In the genomic region with DNA sequence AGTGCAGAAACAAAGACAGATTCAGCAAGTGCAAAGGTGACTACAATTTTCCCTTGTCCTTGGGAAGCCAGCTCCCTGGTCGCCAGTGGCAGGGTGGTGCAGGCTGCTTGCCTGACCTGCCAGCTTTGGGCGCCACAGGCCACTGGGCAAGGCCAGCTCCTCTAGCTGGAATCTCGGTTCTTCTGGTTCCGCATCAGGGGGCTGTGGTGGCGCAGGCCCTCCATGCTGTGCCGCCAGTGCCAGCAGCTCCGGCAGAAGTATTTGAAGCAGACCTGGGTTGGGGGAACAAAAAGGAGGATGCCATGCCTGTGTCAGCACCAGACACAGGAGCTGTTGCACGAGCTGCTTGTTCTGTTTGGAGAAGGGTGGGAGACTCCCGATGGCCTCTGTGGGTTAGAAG, we compare ENCODE assay signal across 20 cellular contexts. TPM values are rescaled to one million over a fixed set of nuclear protein-coding genes. Genes with fewer than 3 reads are reported as not detected.
DNase-seq lines count a peak whose midpoint lies in the region; ATAC-seq, FAIRE-seq and TF ChIP-seq lines count a peak whose summit lies in the region.
"Had no signal": no experiment of that assay in that cellular context is flagged by ENCODE, and none has a peak within 500 bp of the region (broad histone marks: within the 10 kb centered on the region; RNA-seq: fewer than 3 reads in every experiment).

No MANE protein-coding gene starts in this region.

- H3K4me3 ChIP-seq in coronary artery (no peak overlapping the region), H1 (ENCODE audit: extremely low read depth in 1 of 4, insufficient read depth in 2 of 4, low read depth in 3 of 4, low read length in 4 of 4) (no peak overlapping the region), colonic mucosa (no peak overlapping the region)
- H3K4me3 ChIP-seq: GM12878 had no signal

- H3K27me3 ChIP-seq in H1 (replicated peaks in 1 of 4; ENCODE audit: control insufficient read depth in 3 of 4, extremely low read depth in 1 of 4, insufficient read depth in 3 of 4, low read length in 3 of 4) (no peaks in the 10 kb centered on the region), colonic mucosa (no peaks in the 10 kb centered on the region)

- no peak for FAIRE-seq in H1 (lab: Jason Lieb, UNC)
- FAIRE-seq: G401.6, GM19239 had no signal

- H2BK20ac ChIP-seq in H1 (ENCODE audit: low read length) = 0 out of 2 replicates have a peak overlapping the region, but pooled peaks have one; percentile 50

- no peak overlapping the region for H2AFZ ChIP-seq in H1 (ENCODE audit: low read length)

- H2AK5ac ChIP-seq in H1 (ENCODE audit: low read depth, low read length) = no peak overlapping the region

- no peak overlapping the region for H3K9ac ChIP-seq in H1 (replicated peaks in 1 of 4; ENCODE audit: extremely low read depth in 1 of 4, low read depth in 3 of 4, low read length in 3 of 4)
- no peak overlapping the region for H3K9ac ChIP-seq in colonic mucosa (ENCODE audit: low read depth in 2 of 2, low read length in 2 of 2)

- no peak overlapping the region for H3K14ac ChIP-seq in H1 (ENCODE audit: insufficient read length)

- peaks cover 5% of the 10 kb centered on the region for H3K23me2 ChIP-seq in H1 (ENCODE audit: low read depth, low read length)

- no peak overlapping the region for H3K4ac ChIP-seq in H1 (replicated peaks; ENCODE audit: insufficient read length, low read depth, low read length)

- intact Hi-C loops in posterior vena cava (cut with DNase I) (loop anchor here in 1 of 2 donors (5.0 kb wide), 1 partner anchor 1132 kb away; no protein-coding TSS in a partner anchor), colonic mucosa (cut with DNase I) (loop anchor here (10.0 kb wide), 1 partner anchor 260 kb away; a partner anchor contains a TSS)

- H4K20me1 ChIP-seq in H1 (replicated peaks in 1 of 2; ENCODE audit: control insufficient read depth in 1 of 2, insufficient read depth in 2 of 2, low read length in 2 of 2) = no peaks in the 10 kb centered on the region

- TF ChIP-seq POLR2A in H1 (IDR thresholded peaks at IDR 0.05; ENCODE audit: control extremely low read depth in 1 of 2, low read depth in 2 of 2, low read length in 2 of 2) = no peak

- TF ChIP-seq EP300 in H1 (IDR thresholded peaks at IDR 0.05; ENCODE audit: borderline replicate concordance in 1 of 2, low read depth in 2 of 2, low read length in 2 of 2) = no peak

- no peak overlapping the region for H3K23ac ChIP-seq in H1 (ENCODE audit: insufficient read length)

- no peak overlapping the region for H4K91ac ChIP-seq in H1 (replicated peaks; ENCODE audit: insufficient read length, low read length)

- H3K27ac Mint-ChIP-seq in neural crest cell (ENCODE audit: unreplicated experiment) = no peak overlapping the region

- no peaks in the 10 kb centered on the region for H3K9me3 ChIP-seq in H1 (ENCODE audit: insufficient read depth in 2 of 2, low read depth in 1 of 2, low read length in 1 of 2)
- H3K9me3 ChIP-seq in colonic mucosa = no peaks in the 10 kb centered on the region

- no peak for TF ChIP-seq RAD21 in H1 (IDR thresholded peaks at IDR 0.05 in 1 of 2, conservative IDR thresholded peaks at IDR 0.05 in 1 of 2; ENCODE audit: low read depth in 2 of 2, low read length in 2 of 2)

- TF ChIP-seq CTCF in coronary artery (IDR thresholded peaks at IDR 0.05) (no peak), H1 (IDR thresholded peaks at IDR 0.05; ENCODE audit: control extremely low read depth in 1 of 3, insufficient read depth in 1 of 3, low read depth in 1 of 3, low read length in 3 of 3) (no peak), neural crest cell (conservative IDR thresholded peaks at IDR 0.05) (no peak), GM10266 (IDR thresholded peaks at IDR 0.05; ENCODE audit: control insufficient read depth, insufficient read depth, low read depth, missing control alignments) (no peak), colonic mucosa (IDR thresholded peaks at IDR 0.05) (no peak)

- no peaks in the 10 kb centered on the region for H3K36me3 Mint-ChIP-seq in neural crest cell (ENCODE audit: low read depth)

- H3K36me3 ChIP-seq in H1 (ENCODE audit: control insufficient read depth in 2 of 4, insufficient read depth in 4 of 4, low read length in 3 of 4) (peaks cover 0 to 3% (median 0%) of the 10 kb centered on the region in 4 experiments; a peak in 1 of 8 replicates), colonic mucosa (no peaks in the 10 kb centered on the region)

- H3K9me3 Mint-ChIP-seq in neural crest cell = no peaks in the 10 kb centered on the region
- H3K9me3 Mint-ChIP-seq: CD4-positive, alpha-beta memory T cell had no signal

- peaks cover 3 to 14% (median 7%) of the 10 kb centered on the region in 4 experiments; a peak in 5 of 7 replicates for H3K4me1 ChIP-seq in H1 (replicated peaks in 1 of 4; ENCODE audit: control insufficient read depth in 3 of 4, insufficient read depth in 4 of 4, low read length in 3 of 4)
- no peaks in the 10 kb centered on the region for H3K4me1 ChIP-seq in colonic mucosa

- no peak overlapping the region for H3K4me2 ChIP-seq in H1 (ENCODE audit: insufficient read depth in 1 of 2, low read depth in 2 of 2, low read length in 2 of 2)

- H2BK15ac ChIP-seq in H1 (ENCODE audit: low read length) = 0 out of 2 replicates have a peak overlapping the region, but pooled peaks have one; percentile 37

- no peak overlapping the region for H3K56ac ChIP-seq in H1 (replicated peaks; ENCODE audit: insufficient read length, low read depth, low read length)

- peaks cover 5 to 8% of the 10 kb centered on the region in 2 experiments for H3K79me2 ChIP-seq in H1 (ENCODE audit: control insufficient read depth in 1 of 2, insufficient read depth in 2 of 2, low read length in 2 of 2)

- no peak overlapping the region for H2BK120ac ChIP-seq in H1 (replicated peaks; ENCODE audit: low read depth, low read length)

- peak overlapping the region; percentile 8 for H3K4me3 Mint-ChIP-seq in neural crest cell
- H3K4me3 Mint-ChIP-seq: CD4-positive, alpha-beta memory T cell had no signal

- ATAC-seq in GM21447 (IDR thresholded peaks at IDR 0.05; ENCODE audit: unreplicated experiment) (no peak), HG02981 (IDR thresholded peaks at IDR 0.05; ENCODE audit: unreplicated experiment) (no peak)
- ATAC-seq: GM12878 had no signal

- no peak overlapping the region for H3K18ac ChIP-seq in H1 (ENCODE audit: extremely low read depth, low read length)

- POLR2A ChIA-PET in H1 (lab: Charles Lee; ENCODE audit: partially characterized antibody) = interaction anchor here (0.6 to 1.9 kb wide), 3 partner anchors 9 to 125 kb away, joined by 3 to 7 read pairs (median 3); no protein-coding TSS in a partner anchor

- H4K5ac ChIP-seq in H1 (ENCODE audit: insufficient read length, low read depth, low read length) = no peak overlapping the region

- no peaks in the 10 kb centered on the region for H3K27me3 Mint-ChIP-seq in neural crest cell (ENCODE audit: low read depth)

- CTCF ChIA-PET in H1 (lab: Charles Lee; ENCODE audit: partially characterized antibody) = interaction anchor here (0.9 to 6.7 kb wide), 2 partner anchors 14 to 137 kb away, joined by 3 to 54 read pairs; no protein-coding TSS in a partner anchor

- 85% methylated on average over 7 of the region's 9 CpGs; no CpG with 5 or more reads in 1 of the 2 experiments for WGBS in H1 (ENCODE audit: extremely low coverage in 1 of 2, insufficient coverage in 1 of 2, insufficient read length in 1 of 2, insufficient replicate concordance in 2 of 2, low coverage in 1 of 2, low lambda C conversion rate in 2 of 2, missing lambda C conversion rate in 1 of 2), 2 experiments

- no peak overlapping the region for H4K8ac ChIP-seq in H1 (ENCODE audit: extremely low read depth, insufficient read depth, low read length)

- H3K79me1 ChIP-seq in H1 (ENCODE audit: low read depth, low read length) = no peaks in the 10 kb centered on the region

- H3K4me1 Mint-ChIP-seq in neural crest cell = peaks cover 25% of the 10 kb centered on the region

- no peak overlapping the region for H3K27ac ChIP-seq in coronary artery
- no peak overlapping the region for H3K27ac ChIP-seq in H1 (ENCODE audit: low read depth, low read length)
- no peak overlapping the region for H3K27ac ChIP-seq in colonic mucosa

- peak; percentile 62 for DNase-seq in coronary artery (ENCODE audit: low spot score)
- no peak for DNase-seq in H1 (ENCODE audit: low read depth in 1 of 2, low spot score in 2 of 2)
- no peak for DNase-seq in neural crest cell (ENCODE audit: low read depth, low spot score)
- DNase-seq in posterior vena cava (ENCODE audit: low spot score) = peak; percentile 53
- no peak for DNase-seq in GM10266 (ENCODE audit: extremely low spot score)
- DNase-seq in colonic mucosa = no peak
- DNase-seq: C1 segment of cervical spinal cord; Calu3; CD4-positive, alpha-beta memory T cell; COR-L47; DMS153; DND-41; GOT3; H7; HCEC 1CT had no signal

- no peak overlapping the region for H2BK12ac ChIP-seq in H1 (ENCODE audit: low read depth, low read length)

- no peak overlapping the region for H2BK5ac ChIP-seq in H1 (ENCODE audit: low read depth, low read length)

TF ChIP-seq in H1, 55 proteins besides CTCF, POLR2A, EP300 and RAD21 (continues in another document):
- no peak for TF ChIP-seq SIX5 (IDR thresholded peaks at IDR 0.05; ENCODE audit: low read depth, low read length)
- TF ChIP-seq RXRA (IDR thresholded peaks at IDR 0.05; ENCODE audit: insufficient read depth, low read depth, low read length) = no peak
- TF ChIP-seq SUZ12 (IDR thresholded peaks at IDR 0.05; ENCODE audit: low read length) = no peak
- no peak for TF ChIP-seq CHD2 (IDR thresholded peaks at IDR 0.05; ENCODE audit: low read length)
- TF ChIP-seq GABPA (IDR thresholded peaks at IDR 0.05; ENCODE audit: borderline replicate concordance, insufficient read depth, low read length) = no peak
- no peak for TF ChIP-seq SRF (IDR thresholded peaks at IDR 0.05; ENCODE audit: low read depth, low read length)
- no peak for TF ChIP-seq SIRT6 (IDR thresholded peaks at IDR 0.05; ENCODE audit: low read length)
- TF ChIP-seq HDAC2 (IDR thresholded peaks at IDR 0.05; ENCODE audit: borderline replicate concordance in 1 of 2, low read depth in 2 of 2, low read length in 2 of 2) = no peak
- no peak for TF ChIP-seq SIN3A (conservative IDR thresholded peaks at IDR 0.05 in 1 of 2, IDR thresholded peaks at IDR 0.05 in 1 of 2; ENCODE audit: low read depth in 1 of 2, low read length in 2 of 2)
- TF ChIP-seq KDM1A (IDR thresholded peaks at IDR 0.05; ENCODE audit: borderline replicate concordance, low read length) = no peak

RNA-seq across cellular contexts. Expression of a gene that starts 4.2 kb away (rescaled TPM):
- 2,416 and 2,501 TPM in 2 replicates for total RNA-seq in H1 (2021; fragmentation: NEBNext Ultra II Directional; extraction: Animal tissue kit (Norgen Biotek cat#: 25700))
- polyA plus RNA-seq in H1 (2011; rRNA removed) = 4,119 and 5,590 TPM in 2 replicates
- polyA plus RNA-seq in H1 (2011; cell fraction: cytosol; rRNA removed) = 7,082 TPM
- 1,404 TPM for polyA plus RNA-seq in H1 (2011; cell fraction: nucleus; rRNA removed)
- polyA plus RNA-seq in H1 (2012, experiment 1 of 2) = 4,427 to 5,239 TPM (median 4,948 TPM) in 4 replicates
- polyA plus RNA-seq in H1 (2012, experiment 2 of 2) = 19,479 TPM
- polyA plus RNA-seq in H1 (2013, experiment 1 of 2) = 3,790 TPM
- polyA plus RNA-seq in H1 (2013, experiment 2 of 2) = 3,809 TPM
- polyA minus RNA-seq in H1 (2011; rRNA and poly(A)+ RNA removed) = 816 and 841 TPM in 2 replicates
- polyA minus RNA-seq in H1 (2011; cell fraction: cytosol; rRNA and poly(A)+ RNA removed) = 998 TPM
- 840 TPM for polyA minus RNA-seq in H1 (2011; cell fraction: nucleus; rRNA and poly(A)+ RNA removed)
- total RNA-seq in neural crest cell (2,069 and 2,072 TPM in 2 replicates), posterior vena cava (1,000 to 10,000 TPM; 1,284 to 1,450 TPM), colonic mucosa (1,000 to 10,000 TPM in 1 of 2 donors, 100 to 1,000 TPM in 1; 909 to 1,247 TPM)

Comparison
In these comparisons a context has a peak if more than half of its experiments do, and no peak if none do; other contexts are left out.
1. DNase-seq: peak in coronary artery (single experiment) and posterior vena cava (single experiment); none in H1 (0 of 2), neural crest cell (single experiment), GM10266 (single experiment) and colonic mucosa (single experiment).